In the genomic region with DNA sequence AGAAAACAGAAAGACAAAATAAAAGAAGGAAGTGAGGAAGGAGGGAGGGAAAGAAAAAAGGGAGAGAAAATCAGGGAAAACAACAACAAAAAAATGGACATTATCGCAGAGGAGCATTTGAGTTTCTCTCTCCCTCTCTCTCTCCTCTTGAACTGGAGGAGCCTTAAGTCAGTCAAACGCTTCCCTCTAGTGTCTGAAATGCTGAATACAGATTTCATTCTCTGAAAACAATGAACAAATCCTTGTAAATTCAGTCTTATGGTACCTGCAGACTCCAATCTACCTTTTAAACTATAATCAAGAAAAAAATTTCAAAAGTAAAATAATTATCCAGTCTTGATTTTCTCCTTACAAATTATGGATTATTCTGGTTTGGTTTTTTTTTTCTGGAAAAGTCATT, we compare ENCODE assay signal across 8 cellular contexts.
DNase-seq lines count a peak whose midpoint lies in the region; ATAC-seq and TF ChIP-seq lines count a peak whose summit lies in the region.

No MANE protein-coding gene starts in this region.

- no peak overlapping the region for H3K27ac ChIP-seq in GM23248

- H3K79me2 ChIP-seq in GM23248 (ENCODE audit: insufficient read depth) = no peaks in the 10 kb centered on the region

- ATAC-seq in GM21515 (IDR thresholded peaks at IDR 0.05; ENCODE audit: unreplicated experiment) (no peak), omental fat pad (ENCODE audit: low FRiP score) (no peak)

- H3K4me2 ChIP-seq in GM23248 (ENCODE audit: unreplicated experiment) = no peak overlapping the region

- DNase-seq in G401 (ENCODE audit: low spot score) = peak; percentile 75
- DNase-seq in GM23248 = peak; percentile 74
- peak; percentile 0 to 2 for DNase-seq in NCI-H1930 (lab: John Stamatoyannopoulos, UW)
- peak; percentile 55 for DNase-seq in astrocyte of the cerebellum (ENCODE audit: low read depth)
- peak; percentile 84 for DNase-seq in left kidney (ENCODE audit: low read depth, low spot score)
- DNase-seq in activated T-cell treated with anti-CD3 and anti-CD28 coated beads, Interleukin-2, amount 50 U/mL, for 1 hour = no peak
- no peak for DNase-seq in omental fat pad (ENCODE audit: low spot score)

- H3K4me1 ChIP-seq in GM23248 (ENCODE audit: insufficient read depth) = peaks cover 29% of the 10 kb centered on the region

- 14 to 23% methylated on average over 2 of the region's 2 CpGs for WGBS in GM23248 (ENCODE audit: low coverage in 1 of 2, low lambda C conversion rate in 2 of 2, missing lambda C conversion rate in 2 of 2), 2 experiments

- H3K9me3 ChIP-seq in GM23248 (ENCODE audit: low read depth) = no peaks in the 10 kb centered on the region

- H3F3A ChIP-seq in GM23248 (ENCODE audit: insufficient read depth) = peaks cover 19% of the 10 kb centered on the region; the same call in 1 of the 2 replicates

- no peak overlapping the region for H2AFZ ChIP-seq in GM23248

- H4K20me1 ChIP-seq in GM23248 (ENCODE audit: insufficient read depth) = no peaks in the 10 kb centered on the region

- TF ChIP-seq CTCF in astrocyte of the cerebellum (IDR thresholded peaks at IDR 0.05; ENCODE audit: low read depth, low read length, missing control alignments) (peak; percentile 68), omental fat pad (IDR thresholded peaks at IDR 0.05) (no peak)

- no peak overlapping the region for H3K4me3 ChIP-seq in GM23248
- H3K4me3 ChIP-seq in astrocyte of the cerebellum (ENCODE audit: low read depth, low read length) = no peak overlapping the region

- H3K9ac ChIP-seq in GM23248 = no peak overlapping the region

- H3K27me3 ChIP-seq in GM23248 (replicated peaks; ENCODE audit: insufficient read depth) = no peaks in the 10 kb centered on the region; the same call in none of the 2 replicates

- H3K9me2 ChIP-seq in GM23248 (ENCODE audit: insufficient read depth) = no peaks in the 10 kb centered on the region

- in situ Hi-C loops in G401 (cut with HindIII; ENCODE audit: low sequenced_read_pairs) = no loop called here
- in situ Hi-C loops in GM23248 (cut with MboI) = no loop called here
- in situ Hi-C loops in astrocyte of the cerebellum (cut with HindIII; ENCODE audit: low sequenced_read_pairs) = no loop called here

- no peaks in the 10 kb centered on the region for H3K36me3 ChIP-seq in GM23248 (ENCODE audit: low read depth)

Comparison
In these comparisons a context has a peak if more than half of its experiments do, and no peak if none do; other contexts are left out.
1. DNase-seq: peak in G401 (single experiment), GM23248 (single experiment), NCI-H1930 (2 of 2), astrocyte of the cerebellum (single experiment) and left kidney (single experiment); none in activated T-cell treated with anti-CD3 and anti-CD28 coated beads, Interleukin-2, amount 50 U/mL, for 1 hour (single experiment) and omental fat pad (single experiment).